In the genomic region with DNA sequence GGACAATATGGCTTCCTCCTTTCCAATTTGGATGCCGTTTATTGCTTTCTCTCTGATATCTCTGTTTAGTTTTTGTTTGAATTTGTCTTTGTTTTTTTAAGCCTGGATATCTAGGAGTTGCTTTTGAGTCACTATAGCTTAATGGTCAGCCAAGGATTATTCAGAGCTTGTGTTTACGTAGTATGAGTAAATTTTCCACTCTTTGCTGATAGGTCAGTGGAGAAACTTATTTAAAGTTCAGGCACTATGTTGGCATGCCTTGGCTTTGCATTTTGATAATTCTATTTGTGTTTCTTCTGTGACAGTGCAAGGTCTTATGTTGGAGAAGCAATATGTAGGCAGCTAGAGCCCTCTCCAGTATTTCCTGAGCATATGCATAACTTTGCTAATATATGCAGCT, we compare ENCODE assay signal across 19 cellular contexts.
"Had no signal": no experiment of that assay in that cellular context is flagged by ENCODE, and none has a peak within 500 bp of the region (broad histone marks: within the 10 kb centered on the region; RNA-seq: fewer than 3 reads in every experiment).

No MANE protein-coding gene starts in this region.

- H3K9me3 ChIP-seq: esophagus muscularis mucosa, gastrocnemius medialis, left lung, neutrophil, uterus had no signal

- H3K27me3 ChIP-seq: esophagus muscularis mucosa, gastrocnemius medialis, heart right ventricle, left lung, neutrophil, uterus had no signal

- H3K27ac ChIP-seq: esophagus muscularis mucosa, gastrocnemius medialis, heart right ventricle, left lung, neutrophil, tibial nerve, uterus had no signal

- ATAC-seq: gastrocnemius medialis; heart right ventricle; left lung; naive thymus-derived CD8-positive, alpha-beta T cell had no signal

- H3K36me3 ChIP-seq: esophagus muscularis mucosa, gastrocnemius medialis, heart right ventricle, left lung, neutrophil, tibial nerve, uterus had no signal

- H3K4me3 ChIP-seq: esophagus muscularis mucosa, gastrocnemius medialis, heart right ventricle, left lung, tibial nerve, uterus had no signal

- H3K4me1 ChIP-seq: esophagus muscularis mucosa, gastrocnemius medialis, heart right ventricle, left lung, tibial nerve, uterus had no signal

- DNase-seq: activated CD4-positive, alpha-beta T cell treated with anti-CD3 and anti-CD28 coated beads, Interleukin-2, amount 10 ng/mL, durations not matched to agents 7 days and 5 days; activated CD8-positive, alpha-beta memory T cell treated with anti-CD3 and anti-CD28 coated beads for 24 hours; activated naive CD4-positive, alpha-beta T cell; activated naive CD8-positive, alpha-beta T cell treated with anti-CD3 and anti-CD28 coated beads, Interleukin-2, amount 10 ng/mL, durations not matched to agents 7 days and 5 days; aorta; caudate nucleus; gastrocnemius medialis; heart right ventricle; islet precursor cell; left lung; naive thymus-derived CD8-positive, alpha-beta T cell; stimulated activated CD4-positive, alpha-beta T cell treated with anti-CD3 and anti-CD28 coated beads, Interleukin-4, amount 100 ng/mL, for 1 hour; stimulated activated naive CD4-positive, alpha-beta T cell; substantia nigra; SW 1271; uterus had no signal
